Comparison of ENCODE assay signal across 7 cellular contexts in genomic region chrX:134236690-134237362, GRCh38. TPM values are rescaled to one million over a fixed set of nuclear protein-coding genes. Genes with fewer than 3 reads are reported as not detected.
DNase-seq lines count a peak whose midpoint lies in the region; ATAC-seq and TF ChIP-seq lines count a peak whose summit lies in the region.

CCDC160 (plus strand) TSS chrX:134237182; CDS start chrX:134244801, 7,619 bp downstream.

- H3K9ac ChIP-seq in iPS-15b (ENCODE audit: low read depth, low read length): no peak within 1 kb of the TSS

- no peaks in the 10 kb centered on the region for H3K27me3 ChIP-seq in ascending aorta
- peaks cover 3% of the 10 kb centered on the region for H3K27me3 ChIP-seq in iPS-15b (ENCODE audit: control insufficient read depth, insufficient read depth, low read length)

- DNase-seq in ascending aorta (ENCODE audit: low spot score in 2 of 2) (no peak), skeletal muscle cell (ENCODE audit: low read depth) (no peak), GDM1 (lab: John Stamatoyannopoulos, UW) (no peak)

- H3K4me3 ChIP-seq in ascending aorta: peak within 1 kb of the TSS; percentile 24 to 60
- peak within 1 kb of the TSS; percentile 60 for H3K4me3 ChIP-seq in iPS-15b (ENCODE audit: low read depth, low read length)
- H3K4me3 ChIP-seq in skeletal muscle cell (ENCODE audit: low read depth, low read length): peak within 1 kb of the TSS; percentile 50

- ATAC-seq in GM18498 (IDR thresholded peaks at IDR 0.05; ENCODE audit: unreplicated experiment): peak; percentile 71
- ATAC-seq in HG03439 (IDR thresholded peaks at IDR 0.05; ENCODE audit: unreplicated experiment): peak; percentile 58
- ATAC-seq in HG02870 (IDR thresholded peaks at IDR 0.05; ENCODE audit: unreplicated experiment): no peak

- H3K36me3 ChIP-seq in ascending aorta (no peaks in the 10 kb centered on the region), iPS-15b (ENCODE audit: control insufficient read depth, insufficient read depth, low read length) (no peaks in the 10 kb centered on the region)

- H3K4me1 ChIP-seq in ascending aorta (no peaks in the 10 kb centered on the region), iPS-15b (ENCODE audit: control insufficient read depth, insufficient read depth, low read length) (peaks cover 11% of the 10 kb centered on the region)

- intact Hi-C loops in ascending aorta (cut with DNase I): no loop called here

- no peak for TF ChIP-seq CTCF in ascending aorta (IDR thresholded peaks at IDR 0.05)

- no peak within 1 kb of the TSS for H3K27ac ChIP-seq in ascending aorta

- H3K9me3 ChIP-seq in ascending aorta: no peaks in the 10 kb centered on the region
- H3K9me3 ChIP-seq in iPS-15b (ENCODE audit: control insufficient read depth, insufficient read depth, low read length): no peaks in the 10 kb centered on the region

RNA-seq across cellular contexts. Expression of gene CCDC160, which starts in this region (rescaled TPM):
- not detected for total RNA-seq in ascending aorta
